In the genomic region with DNA sequence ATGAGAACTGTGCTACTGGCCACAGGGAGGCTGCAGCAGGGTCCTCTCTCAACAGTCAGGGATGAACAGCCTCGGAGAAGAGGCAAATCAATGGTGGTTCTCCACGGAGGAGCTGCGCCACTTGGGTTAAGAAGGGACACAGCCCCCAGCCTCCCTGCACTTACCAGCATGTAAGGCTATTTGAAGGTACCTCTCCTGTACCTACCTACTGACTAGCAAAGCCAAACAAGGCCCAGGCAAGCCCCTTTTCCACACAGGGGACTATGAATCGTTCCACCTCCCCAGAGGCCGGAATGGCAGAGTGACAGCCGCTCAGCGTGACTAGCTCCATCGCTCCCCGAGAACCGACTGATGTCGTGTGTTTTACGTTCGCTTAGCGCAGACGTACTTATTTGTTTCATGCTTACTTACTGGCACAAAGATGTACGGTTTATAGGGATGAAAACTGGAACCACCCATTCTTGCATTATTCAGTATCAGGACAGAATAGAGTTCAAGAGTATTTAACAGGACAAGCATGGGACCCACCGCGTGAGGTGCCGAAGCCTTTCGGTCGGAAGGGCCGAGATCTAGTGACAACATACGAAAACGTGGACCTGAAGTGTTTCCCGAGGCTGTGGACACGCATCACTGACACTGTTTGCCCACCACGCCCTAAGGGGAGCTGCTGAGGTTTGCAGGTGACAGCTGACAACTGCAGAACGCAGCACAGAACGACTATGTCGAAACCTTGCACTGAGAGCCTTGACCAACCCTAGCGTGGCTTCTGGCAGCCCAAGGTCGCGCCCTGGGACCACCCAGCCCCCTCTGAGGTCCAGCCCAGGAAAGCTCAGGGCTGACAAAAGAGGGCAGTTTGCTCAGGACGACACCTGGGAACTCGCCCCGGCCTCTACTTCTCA, we compare ENCODE assay signal across 8 cellular contexts. TPM values are rescaled to one million over a fixed set of nuclear protein-coding genes. Genes with fewer than 3 reads are reported as not detected.
A peak's percentile ranks its signal among the peaks of the same experiment; 100 is the strongest.
DNase-seq lines count a peak whose midpoint lies in the region; FAIRE-seq and TF ChIP-seq lines count a peak whose summit lies in the region.

No MANE protein-coding gene starts in this region.

- CTCF ChIA-PET in RWPE1 (lab: Yijun Ruan, JAX) = interaction anchor here (0.9 kb wide), 1 partner anchor 95 kb away, joined by 3 read pairs; no protein-coding TSS in a partner anchor

- TF ChIP-seq CTCF in RWPE1 (conservative IDR thresholded peaks at IDR 0.05; ENCODE audit: low read depth) = no peak
- no peak for TF ChIP-seq CTCF in fibroblast of villous mesenchyme (IDR thresholded peaks at IDR 0.05; ENCODE audit: insufficient read depth, low read depth, low read length)

- no peak for TF ChIP-seq POLR2A in GM12892 (IDR thresholded peaks at IDR 0.05; ENCODE audit: low read depth, low read length)

- peak; percentile 65 for FAIRE-seq in GM12892 (lab: Jason Lieb, UNC)

- H3K27ac ChIP-seq in RWPE1 = peak overlapping the region; percentile 92

- POLR2A ChIA-PET in RWPE1 (lab: Yijun Ruan, JAX; ENCODE audit: low non-redundant PET) = interaction anchor here (0.6 to 1.6 kb wide), 3 partner anchors 15 to 192 kb away, joined by 4 to 8 read pairs (median 4); a partner anchor contains a TSS

- peak overlapping the region; percentile 86 for H3K4me3 ChIP-seq in fibroblast of villous mesenchyme (ENCODE audit: low read depth, low read length)
- H3K4me3 ChIP-seq in skeletal muscle cell (ENCODE audit: low read depth, low read length) = peak overlapping the region; percentile 89

- DNase-seq in GM12892 (ENCODE audit: insufficient read length) = no peak
- no peak for DNase-seq in RWPE1 (ENCODE audit: low spot score)
- DNase-seq in fibroblast of villous mesenchyme (ENCODE audit: low read depth) = no peak
- no peak for DNase-seq in skeletal muscle cell (ENCODE audit: low read depth)
- DNase-seq in hypothalamus (lab: John Stamatoyannopoulos, UW) = no peak
- DNase-seq in activated gamma-delta T cell treated with Interleukin-2 at 50 U/mL for 16 hours = no peak
- no peak for DNase-seq in SKM-1 treated with dmso at 0.1 percent for 144 hours (lab: John Stamatoyannopoulos, UW; ENCODE audit: unreplicated experiment)
- DNase-seq in NCI-H1092 (lab: John Stamatoyannopoulos, UW) = no peak

RNA-seq across cellular contexts. Expression of a gene that starts 1.0 kb away (rescaled TPM):
- 9.7 TPM for polyA plus RNA-seq in GM12892 (2012; ENCODE audit: missing spikeins)
- total RNA-seq in fibroblast of villous mesenchyme = 13.2 and 17.7 TPM in 2 replicates

RNA-seq across cellular contexts. Expression of a gene that starts 1.3 kb away (rescaled TPM):
- 156 TPM for polyA plus RNA-seq in GM12892 (2012; ENCODE audit: missing spikeins)
- 31.5 and 32.2 TPM in 2 replicates for total RNA-seq in fibroblast of villous mesenchyme

RNA-seq across cellular contexts. Expression of a gene that starts 15.1 kb away (rescaled TPM):
- 4.8 TPM for polyA plus RNA-seq in GM12892 (2012; ENCODE audit: missing spikeins)
- 9.9 and 10.3 TPM in 2 replicates for total RNA-seq in fibroblast of villous mesenchyme

RNA-seq across cellular contexts. Expression of a gene that starts 57.3 kb away (rescaled TPM):
- polyA plus RNA-seq in GM12892 (2012; ENCODE audit: missing spikeins) = 20.1 TPM
- 51.4 and 57.3 TPM in 2 replicates for total RNA-seq in fibroblast of villous mesenchyme
